8 cellular contexts compared by ENCODE assay signal in the genomic region with DNA sequence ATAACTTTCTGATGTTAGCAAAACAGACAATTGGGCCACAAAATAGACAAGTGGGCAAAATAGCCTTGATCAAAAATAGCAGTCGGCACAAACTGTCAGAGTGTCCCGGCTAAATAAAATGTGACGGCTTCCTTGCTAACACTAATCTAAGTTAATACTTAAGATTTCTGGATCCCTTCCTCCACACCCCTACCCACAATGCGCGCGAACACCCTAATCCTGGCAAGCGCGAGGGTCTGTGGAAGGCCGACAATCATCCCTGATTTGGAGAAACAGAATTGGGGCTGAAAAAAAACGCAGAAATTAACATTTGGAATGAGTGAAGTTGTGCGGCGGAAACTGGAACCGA. TPM values are rescaled to one million over a fixed set of nuclear protein-coding genes. Genes with fewer than 3 reads are reported as not detected.
A peak's percentile ranks its signal among the peaks of the same experiment; 100 is the strongest.
DNase-seq lines count a peak whose midpoint lies in the region; ATAC-seq and TF ChIP-seq lines count a peak whose summit lies in the region.

No MANE protein-coding gene starts in this region.

- peak overlapping the region; percentile 51 for H3K27ac ChIP-seq in PC-9
- peak overlapping the region; percentile 86 to 87 for H3K27ac ChIP-seq in esophagus (ENCODE audit: low read depth in 2 of 2, low read length in 1 of 2)

- H3K36me3 ChIP-seq in PC-9 (ENCODE audit: low read depth), result 0 out of 2 replicates have a peak, but pooled peaks cover 7% of the 10 kb centered on the region
- no peaks in the 10 kb centered on the region for H3K36me3 ChIP-seq in esophagus (ENCODE audit: control insufficient read depth in 2 of 2, insufficient read depth in 2 of 2, low read length in 1 of 2)

- peak overlapping the region; percentile 91 for H3K27ac Mint-ChIP-seq in progenitor cell of endocrine pancreas

- no peak for TF ChIP-seq POLR2A in GM18505 (IDR thresholded peaks at IDR 0.05; ENCODE audit: borderline replicate concordance, extremely low read depth, insufficient read depth, insufficient read length)

- H3K4me3 ChIP-seq in PC-9, result peak overlapping the region; percentile 93
- H3K4me3 ChIP-seq in esophagus (ENCODE audit: low read depth in 1 of 2, low read length in 2 of 2), result peak overlapping the region; percentile 60 to 70

- H3K9me3 ChIP-seq in PC-9 (ENCODE audit: insufficient read depth, low read depth), result no peaks in the 10 kb centered on the region
- H3K9me3 ChIP-seq in esophagus (ENCODE audit: control insufficient read depth in 2 of 2, insufficient read depth in 1 of 2, low read depth in 1 of 2, low read length in 1 of 2), result no peaks in the 10 kb centered on the region

- CTCF ChIA-PET in PC-9 (lab: Charles Lee), result interaction anchor here (0.6 kb wide), 1 partner anchor 60 kb away, joined by 5 read pairs; no protein-coding TSS in a partner anchor

- BruUV-seq in PC-9 (replicated peaks; lab: Mats Ljungman, UMichigan), result TSS peak; percentile 79

- H3K4me1 Mint-ChIP-seq in progenitor cell of endocrine pancreas (ENCODE audit: low read depth), result peaks cover 28% of the 10 kb centered on the region

- H3K36me3 Mint-ChIP-seq in progenitor cell of endocrine pancreas (ENCODE audit: insufficient read depth), result peaks cover 6% of the 10 kb centered on the region

- peaks cover 26% of the 10 kb centered on the region for H3K79me2 ChIP-seq in PC-9 (ENCODE audit: low read depth)

- no peaks in the 10 kb centered on the region for H3K27me3 Mint-ChIP-seq in progenitor cell of endocrine pancreas

- H3K4me2 ChIP-seq in PC-9, result peak overlapping the region; percentile 89

- H3F3A ChIP-seq in PC-9 (ENCODE audit: insufficient read depth, low read depth), result peaks cover 8% of the 10 kb centered on the region; the same call in 1 of the 2 replicates

- no peak for DNase-seq in PC-9
- no peak for DNase-seq in progenitor cell of endocrine pancreas (ENCODE audit: low spot score, unreplicated experiment)
- no peak for DNase-seq in NCI-H446 treated with DMSO at 0.1 percent for 48 hours (lab: John Stamatoyannopoulos, UW)
- no peak for DNase-seq in T1000 (lab: John Stamatoyannopoulos, UW)
- DNase-seq in occipital lobe (lab: John Stamatoyannopoulos, UW), result no peak

- H3K27me3 ChIP-seq in PC-9 (ENCODE audit: insufficient read depth, low read depth) (no peaks in the 10 kb centered on the region), esophagus (ENCODE audit: control insufficient read depth in 1 of 2, insufficient read depth in 2 of 2, low read length in 2 of 2) (no peaks in the 10 kb centered on the region)

- ATAC-seq in GM18505 (IDR thresholded peaks at IDR 0.05; ENCODE audit: unreplicated experiment) (peak; percentile 1), GM21423 (IDR thresholded peaks at IDR 0.05; ENCODE audit: unreplicated experiment) (no peak)

- no peaks in the 10 kb centered on the region for H3K9me2 ChIP-seq in PC-9 (ENCODE audit: insufficient read depth)

- H3K4me1 ChIP-seq in PC-9 (replicated peaks; ENCODE audit: insufficient read depth) (peaks cover 13% of the 10 kb centered on the region), esophagus (ENCODE audit: control insufficient read depth in 2 of 2, insufficient read depth in 2 of 2, low read length in 1 of 2) (no peaks in the 10 kb centered on the region)

- no peaks in the 10 kb centered on the region for H4K20me1 ChIP-seq in PC-9 (ENCODE audit: insufficient read depth)

- H2AFZ ChIP-seq in PC-9, result peak overlapping the region; percentile 98

- WGBS in esophagus, 2 donors, result 4 to 5% methylated on average over 13 of the region's 13 CpGs

- no peaks in the 10 kb centered on the region for H3K9me3 Mint-ChIP-seq in progenitor cell of endocrine pancreas (ENCODE audit: low read depth)

- intact Hi-C loops in PC-9 (cut with micrococcal nuclease; ENCODE audit: unreplicated experiment), result loop anchor here (5.0 kb wide), 2 partner anchors 436 to 876 kb away; no protein-coding TSS in a partner anchor

- POLR2A ChIA-PET in PC-9 (lab: Charles Lee; ENCODE audit: unreplicated experiment), result interaction anchor here (0.5 to 0.7 kb wide), 4 partner anchors 167 to 1144 kb away, joined by 3 to 5 read pairs (median 4); no protein-coding TSS in a partner anchor

- TF ChIP-seq CTCF in PC-9 (conservative IDR thresholded peaks at IDR 0.05) (no peak), progenitor cell of endocrine pancreas (IDR thresholded peaks at IDR 0.05; ENCODE audit: unreplicated experiment) (no peak)

- peak overlapping the region; percentile 93 for H3K4me3 Mint-ChIP-seq in progenitor cell of endocrine pancreas (ENCODE audit: low read depth)

RNA-seq across cellular contexts. Expression of a gene that starts 0.5 kb away (rescaled TPM):
- 21.9 and 22.2 TPM in 2 replicates for total RNA-seq in PC-9 (2021)
- 1 to 10 TPM in 1 of 2 donors, under 1 TPM in 1; 0.96 to 1.9 TPM for polyA plus RNA-seq in esophagus
- total RNA-seq in progenitor cell of endocrine pancreas, result 29.7 and 31.2 TPM in 2 replicates
- 73.9 TPM for total RNA-seq in occipital lobe

RNA-seq across cellular contexts. Expression of a gene that starts 0.7 kb away (rescaled TPM):
- total RNA-seq in PC-9 (2021) (23.3 and 26.4 TPM in 2 replicates), progenitor cell of endocrine pancreas (35.2 TPM in 2 replicates), occipital lobe (30.4 TPM)
- 1 to 10 TPM; 3.8 to 4.0 TPM for polyA plus RNA-seq in esophagus
